Comparison of ENCODE assay signal across 1 cellular context in genomic region chr3:189941679-189942078, GRCh38.
A peak's percentile ranks its signal among the peaks of the same experiment; 100 is the strongest.
TF ChIP-seq lines count a peak whose summit lies in the region.

No MANE protein-coding gene starts in this region.

TF ChIP-seq in HepG2, 621 proteins besides CTCF, POLR2A, EP300 and RAD21 (continued from another document and continues in another):
- TF ChIP-seq ZBTB2 (CRISPR knock-in tag; IDR thresholded peaks at IDR 0.05; ENCODE audit: low read depth), result no peak
- TF ChIP-seq, protein P1, sequence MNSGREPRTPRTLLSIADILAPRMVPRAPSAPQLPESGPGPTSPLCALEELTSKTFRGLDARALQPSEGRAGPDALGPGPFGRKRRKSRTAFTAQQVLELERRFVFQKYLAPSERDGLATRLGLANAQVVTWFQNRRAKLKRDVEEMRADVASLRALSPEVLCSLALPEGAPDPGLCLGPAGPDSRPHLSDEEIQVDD (CRISPR knock-in tag; IDR thresholded peaks at IDR 0.05; ENCODE audit: borderline replicate concordance), result no peak
- TF ChIP-seq NR2F2 (IDR thresholded peaks at IDR 0.05; ENCODE audit: borderline replicate concordance, low read depth), result peak; percentile 30; the same call in 1 of the 2 replicates
- peak; percentile 58; the same call in 1 of the 2 replicates for TF ChIP-seq GFI1 (CRISPR knock-in tag; IDR thresholded peaks at IDR 0.05; ENCODE audit: borderline replicate concordance)
- TF ChIP-seq ZNF33A (CRISPR knock-in tag; IDR thresholded peaks at IDR 0.05; ENCODE audit: borderline replicate concordance), result no peak
- no peak for TF ChIP-seq FOXO1 (CRISPR knock-in tag; IDR thresholded peaks at IDR 0.05)
- TF ChIP-seq, protein P2, sequence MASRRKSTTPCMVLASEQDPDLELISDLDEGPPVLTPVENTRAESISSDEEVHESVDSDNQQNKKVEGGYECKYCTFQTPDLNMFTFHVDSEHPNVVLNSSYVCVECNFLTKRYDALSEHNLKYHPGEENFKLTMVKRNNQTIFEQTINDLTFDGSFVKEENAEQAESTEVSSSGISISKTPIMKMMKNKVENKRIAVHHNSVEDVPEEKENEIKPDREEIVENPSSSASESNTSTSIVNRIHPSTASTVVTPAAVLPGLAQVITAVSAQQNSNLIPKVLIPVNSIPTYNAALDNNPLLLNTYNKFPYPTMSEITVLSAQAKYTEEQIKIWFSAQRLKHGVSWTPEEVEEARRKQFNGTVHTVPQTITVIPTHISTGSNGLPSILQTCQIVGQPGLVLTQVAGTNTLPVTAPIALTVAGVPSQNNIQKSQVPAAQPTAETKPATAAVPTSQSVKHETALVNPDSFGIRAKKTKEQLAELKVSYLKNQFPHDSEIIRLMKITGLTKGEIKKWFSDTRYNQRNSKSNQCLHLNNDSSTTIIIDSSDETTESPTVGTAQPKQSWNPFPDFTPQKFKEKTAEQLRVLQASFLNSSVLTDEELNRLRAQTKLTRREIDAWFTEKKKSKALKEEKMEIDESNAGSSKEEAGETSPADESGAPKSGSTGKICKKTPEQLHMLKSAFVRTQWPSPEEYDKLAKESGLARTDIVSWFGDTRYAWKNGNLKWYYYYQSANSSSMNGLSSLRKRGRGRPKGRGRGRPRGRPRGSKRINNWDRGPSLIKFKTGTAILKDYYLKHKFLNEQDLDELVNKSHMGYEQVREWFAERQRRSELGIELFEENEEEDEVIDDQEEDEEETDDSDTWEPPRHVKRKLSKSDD (CRISPR knock-in tag; IDR thresholded peaks at IDR 0.05; ENCODE audit: low read depth), result no peak
- peak; percentile 53 for TF ChIP-seq TBX3 (IDR thresholded peaks at IDR 0.05; ENCODE audit: borderline replicate concordance)
- no peak for TF ChIP-seq EZH2 (conservative IDR thresholded peaks at IDR 0.05; ENCODE audit: low read depth, low read length)
- no peak for TF ChIP-seq ZNF317 (CRISPR knock-in tag; IDR thresholded peaks at IDR 0.05)
- TF ChIP-seq SOX13 (IDR thresholded peaks at IDR 0.05), result peak; percentile 50; the same call in 1 of the 2 replicates
- peak in 1 of 2 experiments; percentile 62; a peak in 2 of 4 replicates for TF ChIP-seq SOX13 (CRISPR knock-in tag; conservative IDR thresholded peaks at IDR 0.05 in 1 of 2, IDR thresholded peaks at IDR 0.05 in 1 of 2)
- TF ChIP-seq ERF (CRISPR knock-in tag; IDR thresholded peaks at IDR 0.05), result no peak
- no peak for TF ChIP-seq MIER3 (CRISPR knock-in tag; IDR thresholded peaks at IDR 0.05; ENCODE audit: borderline replicate concordance)
- TF ChIP-seq, protein P3, sequence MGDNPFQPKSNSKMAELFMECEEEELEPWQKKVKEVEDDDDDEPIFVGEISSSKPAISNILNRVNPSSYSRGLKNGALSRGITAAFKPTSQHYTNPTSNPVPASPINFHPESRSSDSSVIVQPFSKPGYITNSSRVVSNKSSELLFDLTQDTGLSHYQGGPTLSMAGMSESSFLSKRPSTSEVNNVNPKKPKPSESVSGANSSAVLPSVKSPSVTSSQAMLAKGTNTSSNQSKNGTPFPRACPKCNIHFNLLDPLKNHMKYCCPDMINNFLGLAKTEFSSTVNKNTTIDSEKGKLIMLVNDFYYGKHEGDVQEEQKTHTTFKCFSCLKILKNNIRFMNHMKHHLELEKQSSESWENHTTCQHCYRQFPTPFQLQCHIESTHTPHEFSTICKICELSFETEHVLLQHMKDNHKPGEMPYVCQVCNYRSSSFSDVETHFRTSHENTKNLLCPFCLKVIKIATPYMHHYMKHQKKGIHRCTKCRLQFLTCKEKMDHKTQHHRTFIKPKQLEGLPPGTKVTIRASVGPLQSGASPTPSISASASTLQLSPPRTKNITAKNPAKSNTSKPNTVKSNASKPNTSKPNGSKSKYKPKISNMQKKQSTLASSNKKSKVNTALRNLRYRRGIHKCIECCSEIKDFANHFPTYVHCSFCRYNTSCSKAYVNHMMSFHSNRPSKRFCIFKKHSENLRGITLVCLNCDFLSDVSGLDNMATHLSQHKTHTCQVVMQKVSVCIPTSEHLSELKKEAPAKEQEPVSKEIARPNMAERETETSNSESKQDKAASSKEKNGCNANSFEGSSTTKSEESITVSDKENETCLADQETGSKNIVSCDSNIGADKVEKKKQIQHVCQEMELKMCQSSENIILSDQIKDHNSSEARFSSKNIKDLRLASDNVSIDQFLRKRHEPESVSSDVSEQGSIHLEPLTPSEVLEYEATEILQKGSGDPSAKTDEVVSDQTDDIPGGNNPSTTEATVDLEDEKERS (CRISPR knock-in tag; IDR thresholded peaks at IDR 0.05), result no peak
- TF ChIP-seq, protein P4, sequence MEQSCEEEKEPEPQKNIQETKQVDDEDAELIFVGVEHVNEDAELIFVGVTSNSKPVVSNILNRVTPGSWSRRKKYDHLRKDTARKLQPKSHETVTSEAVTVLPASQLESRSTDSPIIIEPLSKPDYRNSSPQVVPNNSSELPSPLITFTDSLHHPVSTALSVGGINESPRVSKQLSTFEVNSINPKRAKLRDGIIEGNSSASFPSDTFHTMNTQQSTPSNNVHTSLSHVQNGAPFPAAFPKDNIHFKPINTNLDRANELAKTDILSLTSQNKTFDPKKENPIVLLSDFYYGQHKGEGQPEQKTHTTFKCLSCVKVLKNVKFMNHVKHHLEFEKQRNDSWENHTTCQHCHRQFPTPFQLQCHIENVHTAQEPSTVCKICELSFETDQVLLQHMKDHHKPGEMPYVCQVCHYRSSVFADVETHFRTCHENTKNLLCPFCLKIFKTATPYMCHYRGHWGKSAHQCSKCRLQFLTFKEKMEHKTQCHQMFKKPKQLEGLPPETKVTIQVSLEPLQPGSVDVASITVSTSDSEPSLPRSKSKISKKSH (CRISPR knock-in tag; IDR thresholded peaks at IDR 0.05; ENCODE audit: borderline replicate concordance), result no peak
- 0 out of 2 replicates have a peak, but pooled peaks have one; percentile 12 for TF ChIP-seq CREM (IDR thresholded peaks at IDR 0.05)
- no peak for TF ChIP-seq CREM (CRISPR knock-in tag; IDR thresholded peaks at IDR 0.05)
- peak; percentile 46; the same call in 1 of the 2 replicates for TF ChIP-seq ISL2 (CRISPR knock-in tag; IDR thresholded peaks at IDR 0.05)
- no peak for TF ChIP-seq MTF1 (CRISPR knock-in tag; IDR thresholded peaks at IDR 0.05)
- TF ChIP-seq NR2F6 (IDR thresholded peaks at IDR 0.05), result 0 out of 2 replicates have a peak, but pooled peaks have one; percentile 31
- TF ChIP-seq NR2F6 (CRISPR knock-in tag; IDR thresholded peaks at IDR 0.05), result no peak
- TF ChIP-seq, protein P5, sequence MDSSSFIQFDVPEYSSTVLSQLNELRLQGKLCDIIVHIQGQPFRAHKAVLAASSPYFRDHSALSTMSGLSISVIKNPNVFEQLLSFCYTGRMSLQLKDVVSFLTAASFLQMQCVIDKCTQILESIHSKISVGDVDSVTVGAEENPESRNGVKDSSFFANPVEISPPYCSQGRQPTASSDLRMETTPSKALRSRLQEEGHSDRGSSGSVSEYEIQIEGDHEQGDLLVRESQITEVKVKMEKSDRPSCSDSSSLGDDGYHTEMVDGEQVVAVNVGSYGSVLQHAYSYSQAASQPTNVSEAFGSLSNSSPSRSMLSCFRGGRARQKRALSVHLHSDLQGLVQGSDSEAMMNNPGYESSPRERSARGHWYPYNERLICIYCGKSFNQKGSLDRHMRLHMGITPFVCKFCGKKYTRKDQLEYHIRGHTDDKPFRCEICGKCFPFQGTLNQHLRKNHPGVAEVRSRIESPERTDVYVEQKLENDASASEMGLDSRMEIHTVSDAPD (CRISPR knock-in tag; IDR thresholded peaks at IDR 0.05), result no peak
- no peak for TF ChIP-seq ZNF205 (CRISPR knock-in tag; IDR thresholded peaks at IDR 0.05)
- TF ChIP-seq ZNF644 (CRISPR knock-in tag; IDR thresholded peaks at IDR 0.05; ENCODE audit: low read depth), result 0 out of 2 replicates have a peak, but pooled peaks have one; percentile 20
- TF ChIP-seq, protein P6, sequence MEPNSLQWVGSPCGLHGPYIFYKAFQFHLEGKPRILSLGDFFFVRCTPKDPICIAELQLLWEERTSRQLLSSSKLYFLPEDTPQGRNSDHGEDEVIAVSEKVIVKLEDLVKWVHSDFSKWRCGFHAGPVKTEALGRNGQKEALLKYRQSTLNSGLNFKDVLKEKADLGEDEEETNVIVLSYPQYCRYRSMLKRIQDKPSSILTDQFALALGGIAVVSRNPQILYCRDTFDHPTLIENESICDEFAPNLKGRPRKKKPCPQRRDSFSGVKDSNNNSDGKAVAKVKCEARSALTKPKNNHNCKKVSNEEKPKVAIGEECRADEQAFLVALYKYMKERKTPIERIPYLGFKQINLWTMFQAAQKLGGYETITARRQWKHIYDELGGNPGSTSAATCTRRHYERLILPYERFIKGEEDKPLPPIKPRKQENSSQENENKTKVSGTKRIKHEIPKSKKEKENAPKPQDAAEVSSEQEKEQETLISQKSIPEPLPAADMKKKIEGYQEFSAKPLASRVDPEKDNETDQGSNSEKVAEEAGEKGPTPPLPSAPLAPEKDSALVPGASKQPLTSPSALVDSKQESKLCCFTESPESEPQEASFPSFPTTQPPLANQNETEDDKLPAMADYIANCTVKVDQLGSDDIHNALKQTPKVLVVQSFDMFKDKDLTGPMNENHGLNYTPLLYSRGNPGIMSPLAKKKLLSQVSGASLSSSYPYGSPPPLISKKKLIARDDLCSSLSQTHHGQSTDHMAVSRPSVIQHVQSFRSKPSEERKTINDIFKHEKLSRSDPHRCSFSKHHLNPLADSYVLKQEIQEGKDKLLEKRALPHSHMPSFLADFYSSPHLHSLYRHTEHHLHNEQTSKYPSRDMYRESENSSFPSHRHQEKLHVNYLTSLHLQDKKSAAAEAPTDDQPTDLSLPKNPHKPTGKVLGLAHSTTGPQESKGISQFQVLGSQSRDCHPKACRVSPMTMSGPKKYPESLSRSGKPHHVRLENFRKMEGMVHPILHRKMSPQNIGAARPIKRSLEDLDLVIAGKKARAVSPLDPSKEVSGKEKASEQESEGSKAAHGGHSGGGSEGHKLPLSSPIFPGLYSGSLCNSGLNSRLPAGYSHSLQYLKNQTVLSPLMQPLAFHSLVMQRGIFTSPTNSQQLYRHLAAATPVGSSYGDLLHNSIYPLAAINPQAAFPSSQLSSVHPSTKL (CRISPR knock-in tag; IDR thresholded peaks at IDR 0.05), result peak; percentile 30; the same call in 1 of the 2 replicates
- no peak for TF ChIP-seq KMT2B (CRISPR knock-in tag; IDR thresholded peaks at IDR 0.05)
- TF ChIP-seq, protein P7, sequence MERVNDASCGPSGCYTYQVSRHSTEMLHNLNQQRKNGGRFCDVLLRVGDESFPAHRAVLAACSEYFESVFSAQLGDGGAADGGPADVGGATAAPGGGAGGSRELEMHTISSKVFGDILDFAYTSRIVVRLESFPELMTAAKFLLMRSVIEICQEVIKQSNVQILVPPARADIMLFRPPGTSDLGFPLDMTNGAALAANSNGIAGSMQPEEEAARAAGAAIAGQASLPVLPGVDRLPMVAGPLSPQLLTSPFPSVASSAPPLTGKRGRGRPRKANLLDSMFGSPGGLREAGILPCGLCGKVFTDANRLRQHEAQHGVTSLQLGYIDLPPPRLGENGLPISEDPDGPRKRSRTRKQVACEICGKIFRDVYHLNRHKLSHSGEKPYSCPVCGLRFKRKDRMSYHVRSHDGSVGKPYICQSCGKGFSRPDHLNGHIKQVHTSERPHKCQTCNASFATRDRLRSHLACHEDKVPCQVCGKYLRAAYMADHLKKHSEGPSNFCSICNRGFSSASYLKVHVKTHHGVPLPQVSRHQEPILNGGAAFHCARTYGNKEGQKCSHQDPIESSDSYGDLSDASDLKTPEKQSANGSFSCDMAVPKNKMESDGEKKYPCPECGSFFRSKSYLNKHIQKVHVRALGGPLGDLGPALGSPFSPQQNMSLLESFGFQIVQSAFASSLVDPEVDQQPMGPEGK (CRISPR knock-in tag; IDR thresholded peaks at IDR 0.05), result no peak
- TF ChIP-seq FOSL2 (CRISPR knock-in tag; IDR thresholded peaks at IDR 0.05), result 0 out of 2 replicates have a peak, but pooled peaks have one; percentile 12
- peak; percentile 54; the same call in 1 of the 2 replicates for TF ChIP-seq NCOR1 (IDR thresholded peaks at IDR 0.05; ENCODE audit: borderline replicate concordance, low read length)
- TF ChIP-seq MEF2D (CRISPR knock-in tag; IDR thresholded peaks at IDR 0.05), result no peak
- 0 out of 2 replicates have a peak, but pooled peaks have one; percentile 27 for TF ChIP-seq CHD4 (IDR thresholded peaks at IDR 0.05; ENCODE audit: borderline replicate concordance, low read length)
- TF ChIP-seq, protein P8, sequence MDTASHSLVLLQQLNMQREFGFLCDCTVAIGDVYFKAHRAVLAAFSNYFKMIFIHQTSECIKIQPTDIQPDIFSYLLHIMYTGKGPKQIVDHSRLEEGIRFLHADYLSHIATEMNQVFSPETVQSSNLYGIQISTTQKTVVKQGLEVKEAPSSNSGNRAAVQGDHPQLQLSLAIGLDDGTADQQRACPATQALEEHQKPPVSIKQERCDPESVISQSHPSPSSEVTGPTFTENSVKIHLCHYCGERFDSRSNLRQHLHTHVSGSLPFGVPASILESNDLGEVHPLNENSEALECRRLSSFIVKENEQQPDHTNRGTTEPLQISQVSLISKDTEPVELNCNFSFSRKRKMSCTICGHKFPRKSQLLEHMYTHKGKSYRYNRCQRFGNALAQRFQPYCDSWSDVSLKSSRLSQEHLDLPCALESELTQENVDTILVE (CRISPR knock-in tag; IDR thresholded peaks at IDR 0.05), result no peak
- TF ChIP-seq, protein P9, sequence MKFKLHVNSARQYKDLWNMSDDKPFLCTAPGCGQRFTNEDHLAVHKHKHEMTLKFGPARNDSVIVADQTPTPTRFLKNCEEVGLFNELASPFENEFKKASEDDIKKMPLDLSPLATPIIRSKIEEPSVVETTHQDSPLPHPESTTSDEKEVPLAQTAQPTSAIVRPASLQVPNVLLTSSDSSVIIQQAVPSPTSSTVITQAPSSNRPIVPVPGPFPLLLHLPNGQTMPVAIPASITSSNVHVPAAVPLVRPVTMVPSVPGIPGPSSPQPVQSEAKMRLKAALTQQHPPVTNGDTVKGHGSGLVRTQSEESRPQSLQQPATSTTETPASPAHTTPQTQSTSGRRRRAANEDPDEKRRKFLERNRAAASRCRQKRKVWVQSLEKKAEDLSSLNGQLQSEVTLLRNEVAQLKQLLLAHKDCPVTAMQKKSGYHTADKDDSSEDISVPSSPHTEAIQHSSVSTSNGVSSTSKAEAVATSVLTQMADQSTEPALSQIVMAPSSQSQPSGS (CRISPR knock-in tag; IDR thresholded peaks at IDR 0.05), result no peak
- 0 out of 2 replicates have a peak, but pooled peaks have one; percentile 45 for TF ChIP-seq FOXP4 (CRISPR knock-in tag; IDR thresholded peaks at IDR 0.05)
- TF ChIP-seq RELA (CRISPR knock-in tag; IDR thresholded peaks at IDR 0.05), result no peak
